Comparison of ENCODE assay signal across 1 cellular context in genomic region chr2:134457353-134457752, GRCh38.
TF ChIP-seq lines count a peak whose summit lies in the region.

No MANE protein-coding gene starts in this region.

TF ChIP-seq in HepG2, 621 proteins besides CTCF, POLR2A, EP300 and RAD21 (continued from another document):
- TF ChIP-seq ZBTB40 (IDR thresholded peaks at IDR 0.05) (no peak), ZBTB40 (CRISPR knock-in tag; IDR thresholded peaks at IDR 0.05) (no peak), ZNF138 (CRISPR knock-in tag; IDR thresholded peaks at IDR 0.05; ENCODE audit: low read depth) (no peak), SP1 (IDR thresholded peaks at IDR 0.05) (no peak), SP1 (CRISPR knock-in tag; IDR thresholded peaks at IDR 0.05) (no peak), HNRNPK (IDR thresholded peaks at IDR 0.05; ENCODE audit: low read depth, low read length, poor library complexity, severe bottlenecking) (no peak), ZBTB8A (CRISPR knock-in tag; IDR thresholded peaks at IDR 0.05; ENCODE audit: borderline replicate concordance, low read depth) (no peak)
